Comparison of ENCODE assay signal across 1 cellular context in the genomic region with DNA sequence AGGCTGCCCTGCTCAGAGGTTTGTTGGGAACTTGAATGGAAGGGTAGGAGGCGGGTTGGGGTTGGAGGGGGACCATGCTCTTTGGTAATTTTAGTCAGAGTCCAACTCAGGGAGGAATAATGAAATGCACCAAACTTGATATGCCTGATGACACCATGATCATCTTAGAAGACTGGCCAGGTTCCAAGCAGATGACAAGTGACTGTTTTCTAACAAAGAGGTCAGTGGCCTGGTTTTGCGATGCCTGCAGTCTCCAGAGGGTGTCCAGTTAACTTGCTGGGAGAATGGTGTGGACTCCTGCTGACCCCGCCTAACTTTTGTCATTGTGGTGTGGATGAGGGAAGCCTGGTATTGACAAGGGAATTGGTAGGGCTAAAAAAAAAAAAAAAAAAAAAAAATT.
TF ChIP-seq lines count a peak whose summit lies in the region.

No MANE protein-coding gene starts in this region.

TF ChIP-seq in SK-N-SH treated with all-trans-retinoic acid at 6 μM for 48 hours, 23 proteins besides CTCF, POLR2A, EP300 and RAD21 (continued from another document):
- TF ChIP-seq TOX (CRISPR knock-in tag; IDR thresholded peaks at IDR 0.05; ENCODE audit: borderline replicate concordance), result no peak
- no peak for TF ChIP-seq BACH2 (CRISPR knock-in tag; IDR thresholded peaks at IDR 0.05; ENCODE audit: borderline replicate concordance)
- no peak for TF ChIP-seq ZC3H10 (CRISPR knock-in tag; IDR thresholded peaks at IDR 0.05)
- TF ChIP-seq RARB (CRISPR knock-in tag; IDR thresholded peaks at IDR 0.05), result no peak
- no peak for TF ChIP-seq PPARA (CRISPR knock-in tag; IDR thresholded peaks at IDR 0.05; ENCODE audit: borderline replicate concordance)
- TF ChIP-seq ZNF8 (CRISPR knock-in tag; IDR thresholded peaks at IDR 0.05), result no peak
- no peak for TF ChIP-seq GLIS3 (CRISPR knock-in tag; IDR thresholded peaks at IDR 0.05)
- no peak for TF ChIP-seq TCF4 (CRISPR knock-in tag; IDR thresholded peaks at IDR 0.05; ENCODE audit: borderline replicate concordance)
- TF ChIP-seq, protein P1, sequence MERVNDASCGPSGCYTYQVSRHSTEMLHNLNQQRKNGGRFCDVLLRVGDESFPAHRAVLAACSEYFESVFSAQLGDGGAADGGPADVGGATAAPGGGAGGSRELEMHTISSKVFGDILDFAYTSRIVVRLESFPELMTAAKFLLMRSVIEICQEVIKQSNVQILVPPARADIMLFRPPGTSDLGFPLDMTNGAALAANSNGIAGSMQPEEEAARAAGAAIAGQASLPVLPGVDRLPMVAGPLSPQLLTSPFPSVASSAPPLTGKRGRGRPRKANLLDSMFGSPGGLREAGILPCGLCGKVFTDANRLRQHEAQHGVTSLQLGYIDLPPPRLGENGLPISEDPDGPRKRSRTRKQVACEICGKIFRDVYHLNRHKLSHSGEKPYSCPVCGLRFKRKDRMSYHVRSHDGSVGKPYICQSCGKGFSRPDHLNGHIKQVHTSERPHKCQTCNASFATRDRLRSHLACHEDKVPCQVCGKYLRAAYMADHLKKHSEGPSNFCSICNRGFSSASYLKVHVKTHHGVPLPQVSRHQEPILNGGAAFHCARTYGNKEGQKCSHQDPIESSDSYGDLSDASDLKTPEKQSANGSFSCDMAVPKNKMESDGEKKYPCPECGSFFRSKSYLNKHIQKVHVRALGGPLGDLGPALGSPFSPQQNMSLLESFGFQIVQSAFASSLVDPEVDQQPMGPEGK (CRISPR knock-in tag; IDR thresholded peaks at IDR 0.05; ENCODE audit: borderline replicate concordance), result no peak
- TF ChIP-seq OSR1 (CRISPR knock-in tag; IDR thresholded peaks at IDR 0.05), result no peak
